31 cellular contexts compared by ENCODE assay signal in the genomic region with DNA sequence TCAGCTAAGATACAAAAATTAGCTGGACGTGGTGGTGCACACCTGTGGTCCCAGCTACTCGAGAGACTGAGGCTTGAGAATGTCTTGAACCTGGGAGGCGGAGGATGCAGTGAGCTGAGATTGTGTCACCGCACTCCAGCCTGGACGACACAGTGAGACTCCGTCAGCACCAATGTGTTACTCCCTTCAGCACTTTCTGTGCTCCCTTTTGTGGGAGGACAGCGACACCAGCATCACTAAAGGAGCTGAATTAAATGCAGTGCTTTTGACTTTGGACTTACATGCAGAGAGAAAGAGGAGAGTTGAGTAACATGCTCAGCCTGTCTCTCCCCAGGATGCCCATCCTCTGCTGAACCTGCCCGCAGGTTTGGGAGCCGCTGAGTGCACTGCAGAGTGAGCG.
"Had no signal": no experiment of that assay in that cellular context is flagged by ENCODE, and none has a peak within 500 bp of the region (broad histone marks: within the 10 kb centered on the region; RNA-seq: fewer than 3 reads in every experiment).

No MANE protein-coding gene starts in this region.

- H3K4me1 Mint-ChIP-seq: activated CD4-positive, alpha-beta memory T cell treated with anti-CD3 and anti-CD28 coated beads, Interleukin-2, amount 10 ng/mL, durations not matched to agents 7 days and 5 days; activated CD4-positive, alpha-beta T cell treated with anti-CD3 and anti-CD28 coated beads, Interleukin-2, amount 10 ng/mL, durations not matched to agents 7 days and 5 days had no signal

- H3K4me1 ChIP-seq: gastrocnemius medialis had no signal

- H3K9me3 Mint-ChIP-seq: activated CD4-positive, alpha-beta memory T cell treated with anti-CD3 and anti-CD28 coated beads, Interleukin-2, amount 10 ng/mL, durations not matched to agents 7 days and 5 days; activated CD4-positive, alpha-beta T cell treated with anti-CD3 and anti-CD28 coated beads, Interleukin-2, amount 10 ng/mL, durations not matched to agents 7 days and 5 days; activated T-helper 1 cell treated with anti-CD3 and anti-CD28 coated beads, Interleukin-12 subunit alpha, Interleukin-12 subunit beta, Interleukin-2, Interleukin-4 antibody, amounts not matched to agents 30 ng/mL and 10 ng/mL and 1 ng/mL, durations not matched to agents 14 hours and 24 hours and 36 hours; activated T-helper 2 cell treated with anti-CD3 and anti-CD28 coated beads, Interferon-gamma antibody, Interleukin-2, Interleukin-4, amounts not matched to agents 10 μg/mL and 5 μg/mL and 100 μg/mL, durations not matched to agents 14 hours and 24 hours and 36 hours; effector memory CD8-positive, alpha-beta T cell; T-helper 2 cell treated with Interferon-gamma antibody and Interleukin-4, amounts not matched to agents 5 μg/mL and 100 μg/mL, for 36 hours had no signal

- H3K4me3 ChIP-seq: esophagus muscularis mucosa, gastrocnemius medialis, heart left ventricle had no signal

- H3K4me3 Mint-ChIP-seq: activated CD4-positive, alpha-beta memory T cell treated with anti-CD3 and anti-CD28 coated beads, Interleukin-2, amount 10 ng/mL, durations not matched to agents 7 days and 5 days; activated CD4-positive, alpha-beta T cell treated with anti-CD3 and anti-CD28 coated beads, Interleukin-2, amount 10 ng/mL, durations not matched to agents 7 days and 5 days; activated naive CD8-positive, alpha-beta T cell; activated T-helper 1 cell treated with anti-CD3 and anti-CD28 coated beads, Interleukin-12 subunit alpha, Interleukin-12 subunit beta, Interleukin-2, Interleukin-4 antibody, amounts not matched to agents 30 ng/mL and 10 ng/mL and 1 ng/mL, durations not matched to agents 14 hours and 24 hours and 36 hours; effector memory CD8-positive, alpha-beta T cell; T-helper 17 cell; T-helper 2 cell treated with Interferon-gamma antibody and Interleukin-4, amounts not matched to agents 5 μg/mL and 100 μg/mL, for 36 hours had no signal

- H3K36me3 ChIP-seq: gastrocnemius medialis had no signal

- ATAC-seq: effector memory CD8-positive, alpha-beta T cell; foreskin keratinocyte; gastrocnemius medialis; heart left ventricle; T-helper 17 cell had no signal

- H3K27me3 Mint-ChIP-seq: activated CD4-positive, alpha-beta memory T cell treated with anti-CD3 and anti-CD28 coated beads, Interleukin-2, amount 10 ng/mL, durations not matched to agents 7 days and 5 days; activated CD4-positive, alpha-beta T cell treated with anti-CD3 and anti-CD28 coated beads, Interleukin-2, amount 10 ng/mL, durations not matched to agents 7 days and 5 days; activated naive CD8-positive, alpha-beta T cell; effector memory CD8-positive, alpha-beta T cell; T-helper 17 cell had no signal

- H3K9me3 ChIP-seq: esophagus muscularis mucosa, gastrocnemius medialis, heart left ventricle had no signal

- H3K27ac ChIP-seq: brain microvascular endothelial cell, esophagus muscularis mucosa, foreskin keratinocyte, gastrocnemius medialis, heart left ventricle had no signal

- DNase-seq: activated CD4-positive, alpha-beta memory T cell treated with anti-CD3 and anti-CD28 coated beads, Interleukin-2, amount 10 ng/mL, durations not matched to agents 7 days and 5 days; activated CD4-positive, alpha-beta T cell treated with anti-CD3 and anti-CD28 coated beads for 1 hour; activated CD4-positive, alpha-beta T cell treated with anti-CD3 and anti-CD28 coated beads for 4 hours; activated CD4-positive, alpha-beta T cell treated with anti-CD3 and anti-CD28 coated beads, Interleukin-2, amount 10 ng/mL, durations not matched to agents 7 days and 5 days; activated CD4-positive, alpha-beta T cell treated with anti-CD3 and anti-CD28 coated beads, Interleukin-2, amount 50 U/mL, for 4 hours; activated CD8-positive, alpha-beta memory T cell treated with anti-CD3 and anti-CD28 coated beads, Interleukin-2, amount 50 U/mL, for 4 hours; activated effector memory CD4-positive, alpha-beta T cell treated with anti-CD3 and anti-CD28 coated beads, Interleukin-2, amount 50 U/mL, for 16 hours; activated naive CD4-positive, alpha-beta T cell treated with anti-CD3 and anti-CD28 coated beads, Interleukin-2, amount 50 U/mL, for 16 hours; activated T-cell treated with anti-CD3 and anti-CD28 coated beads, Interleukin-2, amount 50 U/mL, for 1 hour; amniotic stem cell; anterior cingulate cortex; brain microvascular endothelial cell; cortex of kidney; dermis blood vessel endothelial cell; effector CD4-positive, alpha-beta T cell; effector memory CD8-positive, alpha-beta T cell; erythroblast; foreskin keratinocyte; gastrocnemius medialis; glutamatergic neuron; heart left ventricle; T-helper 1 cell; T-helper 17 cell; T1000 had no signal

- H3K27me3 ChIP-seq: brain microvascular endothelial cell, esophagus muscularis mucosa, foreskin keratinocyte, gastrocnemius medialis, heart left ventricle had no signal

- FAIRE-seq: astrocyte, colon had no signal

- H3K27ac Mint-ChIP-seq: activated CD4-positive, alpha-beta memory T cell treated with anti-CD3 and anti-CD28 coated beads, Interleukin-2, amount 10 ng/mL, durations not matched to agents 7 days and 5 days; activated CD4-positive, alpha-beta T cell treated with anti-CD3 and anti-CD28 coated beads, Interleukin-2, amount 10 ng/mL, durations not matched to agents 7 days and 5 days; activated naive CD8-positive, alpha-beta T cell; activated T-helper 1 cell treated with anti-CD3 and anti-CD28 coated beads, Interleukin-12 subunit alpha, Interleukin-12 subunit beta, Interleukin-2, Interleukin-4 antibody, amounts not matched to agents 30 ng/mL and 10 ng/mL and 1 ng/mL, durations not matched to agents 14 hours and 24 hours and 36 hours; activated T-helper 2 cell treated with anti-CD3 and anti-CD28 coated beads, Interferon-gamma antibody, Interleukin-2, Interleukin-4, amounts not matched to agents 10 μg/mL and 5 μg/mL and 100 μg/mL, durations not matched to agents 14 hours and 24 hours and 36 hours; effector memory CD8-positive, alpha-beta T cell; T-helper 17 cell; T-helper 2 cell treated with Interferon-gamma antibody and Interleukin-4, amounts not matched to agents 5 μg/mL and 100 μg/mL, for 36 hours had no signal

- H3K36me3 Mint-ChIP-seq: activated naive CD8-positive, alpha-beta T cell had no signal
